ENCODE assay signal across 7 cellular contexts in the genomic region with DNA sequence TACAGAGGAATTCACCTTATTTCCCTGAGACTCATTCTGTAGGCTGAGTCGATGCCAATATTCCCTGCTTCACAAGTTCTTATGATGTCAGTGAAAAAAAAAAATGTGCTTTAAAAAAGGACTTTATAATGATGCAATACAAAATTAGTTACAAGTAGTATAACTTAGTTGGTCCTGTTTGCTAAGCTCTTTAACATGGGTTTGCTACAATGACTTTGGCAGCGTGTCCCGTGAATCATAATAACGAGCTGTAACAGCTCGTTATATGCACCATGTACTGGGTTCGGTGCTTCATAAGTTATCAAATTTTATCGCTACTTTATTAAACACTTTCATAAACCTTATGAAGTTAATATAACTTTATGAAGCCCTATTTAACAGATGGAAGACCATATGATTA.
"Had no signal": no experiment of that assay in that cellular context is flagged by ENCODE, and none has a peak within 500 bp of the region (broad histone marks: within the 10 kb centered on the region; RNA-seq: fewer than 3 reads in every experiment).

No MANE protein-coding gene starts in this region.

- H3K4me3 Mint-ChIP-seq: GM23338, H9, IgD-negative memory B cell had no signal

- DNase-seq: H9, HCEC 1CT had no signal

- H3K9me3 Mint-ChIP-seq: GM23338 had no signal

- H3K4me1 Mint-ChIP-seq: GM23338, H9, IgD-negative memory B cell had no signal

- H3K27me3 Mint-ChIP-seq: IgD-negative memory B cell had no signal

- H3K36me3 Mint-ChIP-seq: IgD-negative memory B cell had no signal

- H3K27ac Mint-ChIP-seq: GM23338, H9, IgD-negative memory B cell had no signal

- ATAC-seq: GM23338 had no signal

- FAIRE-seq: H1, H54, HTR-8/SVneo had no signal

- H3K4me2 ChIP-seq: GM23338 had no signal

- H3K4me3 ChIP-seq: GM23338 had no signal
